In the genomic region with DNA sequence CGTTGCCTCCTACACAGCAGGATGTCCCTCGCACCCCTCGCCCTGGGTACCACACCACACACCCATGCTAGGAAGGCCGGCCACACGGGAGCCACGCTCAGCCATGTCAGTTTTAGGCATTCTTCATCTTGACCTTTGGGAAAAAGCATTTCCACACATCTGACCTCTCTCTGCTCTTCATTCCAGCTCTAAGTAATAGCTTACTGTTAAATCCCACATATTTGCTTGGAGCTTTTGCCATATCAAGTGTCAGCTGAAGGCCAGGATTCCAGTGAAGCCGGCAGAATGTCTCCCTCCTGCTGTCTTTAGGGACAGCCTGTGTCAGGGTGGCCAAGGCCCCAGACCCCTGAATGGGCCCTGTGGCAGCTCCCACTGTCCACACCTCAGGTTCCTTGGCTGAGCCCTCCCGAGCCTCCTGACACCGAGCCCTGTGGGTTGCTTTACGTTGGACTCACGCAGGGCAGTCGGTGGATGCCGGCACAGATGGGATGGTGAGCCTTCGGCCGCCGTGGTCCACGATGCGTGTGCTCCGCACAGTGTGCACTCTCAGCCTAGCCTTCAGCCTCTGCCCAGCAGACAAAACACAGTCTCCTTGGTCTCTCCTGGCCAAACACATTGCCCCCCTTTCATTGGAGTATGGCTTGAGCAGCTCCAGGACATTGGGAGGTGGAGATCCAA, we compare ENCODE assay signal across 22 cellular contexts.
"Had no signal": no experiment of that assay in that cellular context is flagged by ENCODE, and none has a peak within 500 bp of the region (broad histone marks: within the 10 kb centered on the region; RNA-seq: fewer than 3 reads in every experiment).

No MANE protein-coding gene starts in this region.

- H3K27ac ChIP-seq: KMS-11 had no signal

- DNase-seq: activated B cell treated with CpG ODN at 0.5 μM for 24 hours; activated CD4-positive, alpha-beta memory T cell treated with anti-CD3 and anti-CD28 coated beads, Interleukin-2, amount 10 ng/mL, durations not matched to agents 7 days and 5 days; activated CD4-positive, alpha-beta T cell treated with anti-CD3 and anti-CD28 coated beads for 1 hour; activated CD4-positive, alpha-beta T cell treated with anti-CD3 and anti-CD28 coated beads, Interleukin-2, amount 50 U/mL, for 1 hour; activated gamma-delta T cell treated with Interleukin-2 at 50 U/mL for 16 hours; activated naive CD4-positive, alpha-beta T cell treated with anti-CD3 and anti-CD28 coated beads, Interleukin-2, amount 10 ng/mL, durations not matched to agents 7 days and 5 days; activated naive CD8-positive, alpha-beta T cell treated with anti-CD3 and anti-CD28 coated beads for 36 hours; activated T-cell treated with anti-CD3 and anti-CD28 coated beads for 4 hours; activated T-cell treated with anti-CD3 and anti-CD28 coated beads, Interleukin-2, amount 50 U/mL, for 72 hours; MV-4-11; NCI-H1092 treated with DMSO at 0.1 percent for 48 hours; NCI-H1417 treated with DMSO at 0.1 percent for 48 hours; NCI-H1694 treated with DMSO at 0.1 percent for 48 hours; NCI-H2029 treated with DMSO at 0.1 percent for 48 hours; NCI-H345; NCI-H510A; NCI-H526 treated with DMSO at 0.1 percent for 48 hours; NCI-H82; SIG-M5; T-helper 17 cell; T-helper 9 cell had no signal

- H3K4me2 ChIP-seq: KMS-11 had no signal

- ATAC-seq: activated T-cell treated with anti-CD3 and anti-CD28 coated beads, Interleukin-2, amount 50 U/mL, for 72 hours; T-helper 17 cell had no signal

- H3K9ac ChIP-seq: KMS-11 had no signal
